ENCODE assay signal across 29 cellular contexts in genomic region chr4:33911951-33912350, GRCh38.
"Had no signal": no experiment of that assay in that cellular context is flagged by ENCODE, and none has a peak within 500 bp of the region (broad histone marks: within the 10 kb centered on the region; RNA-seq: fewer than 3 reads in every experiment).

No MANE protein-coding gene starts in this region.

- H3K4me3 ChIP-seq: adrenal gland, cardiac muscle cell, SJCRH30 had no signal

- DNase-seq: activated CD4-positive, alpha-beta memory T cell treated with anti-CD3 and anti-CD28 coated beads, Interleukin-2, amount 10 ng/mL, durations not matched to agents 7 days and 5 days; activated CD4-positive, alpha-beta T cell treated with anti-CD3 and anti-CD28 coated beads for 36 hours; activated CD4-positive, alpha-beta T cell treated with anti-CD3 and anti-CD28 coated beads, Interleukin-2, amount 50 U/mL, for 1 hour; activated gamma-delta T cell; activated naive CD4-positive, alpha-beta T cell treated with anti-CD3 and anti-CD28 coated beads, Interleukin-2, amount 10 ng/mL, durations not matched to agents 7 days and 5 days; activated naive CD8-positive, alpha-beta T cell treated with anti-CD3 and anti-CD28 coated beads for 36 hours; activated T-cell treated with anti-CD3 and anti-CD28 coated beads for 4 hours; activated T-cell treated with anti-CD3 and anti-CD28 coated beads, Interleukin-2, amount 50 U/mL, for 48 hours; adrenal gland; Kasumi-1; KBM-7; MV-4-11; NCI-H1092 treated with DMSO at 0.1 percent for 48 hours; NCI-H1417 treated with DMSO at 0.1 percent for 48 hours; NCI-H1694; NCI-H2029 treated with DMSO at 0.1 percent for 48 hours; NCI-H510A treated with DMSO at 0.1 percent for 48 hours; NCI-H69; NK-92 treated with Interleukin-12 subunit alpha and Interleukin-12 subunit beta, amount 100 ng/mL, for 24 hours; OCI-M1; Right ventricle myocardium superior; SK-N-SH; T-helper 1 cell; WERI-Rb-1 had no signal

- ATAC-seq: activated CD4-positive, alpha-beta T cell treated with anti-CD3 and anti-CD28 coated beads for 36 hours; activated T-helper 17 cell treated with anti-CD3 and anti-CD28 coated beads, Interleukin-2, amount 50 U/mL, for 72 hours; Panc1 had no signal

- H3K9me3 ChIP-seq: adrenal gland had no signal

- H3K36me3 ChIP-seq: adrenal gland, cardiac muscle cell, SJCRH30, WERI-Rb-1 had no signal

- H3K4me1 ChIP-seq: adrenal gland had no signal

- H3K9ac ChIP-seq: SK-N-SH had no signal

- H3K27ac ChIP-seq: adrenal gland, cardiac muscle cell, RWPE1, SJCRH30, WERI-Rb-1 had no signal

- H3K4me2 ChIP-seq: SK-N-SH had no signal

- H3K27me3 ChIP-seq: adrenal gland, cardiac muscle cell, SJCRH30 had no signal
